In genomic region chr5:154112255-154112654, GRCh38 we compare ENCODE assay signal across 19 cellular contexts.
A peak's percentile ranks its signal among the peaks of the same experiment; 100 is the strongest.
DNase-seq lines count a peak whose midpoint lies in the region; ATAC-seq and TF ChIP-seq lines count a peak whose summit lies in the region.
"Had no signal": no experiment of that assay in that cellular context is flagged by ENCODE, and none has a peak within 500 bp of the region (broad histone marks: within the 10 kb centered on the region; RNA-seq: fewer than 3 reads in every experiment).

No MANE protein-coding gene starts in this region.

- H3K27ac ChIP-seq in CD8-positive, alpha-beta T cell (ENCODE audit: low read depth, low read length), result no peak overlapping the region
- H3K27ac ChIP-seq: pancreas, spleen had no signal

- no peak overlapping the region for H3K4me3 ChIP-seq in CD8-positive, alpha-beta T cell (ENCODE audit: low read depth, low read length)
- H3K4me3 ChIP-seq: pancreas, spleen had no signal

- no peak for DNase-seq in activated effector memory CD4-positive, alpha-beta T cell treated with Interleukin-2 at 50 U/mL for 16 hours
- no peak for DNase-seq in activated CD8-positive, alpha-beta memory T cell treated with anti-CD3 and anti-CD28 coated beads, Interleukin-2, amount 50 U/mL, for 4 hours
- DNase-seq in NCI-H774 (lab: John Stamatoyannopoulos, UW), result no peak
- DNase-seq in CD8-positive, alpha-beta T cell, result no peak
- DNase-seq: activated CD4-positive, alpha-beta T cell treated with anti-CD3 and anti-CD28 coated beads for 36 hours; activated T-cell treated with anti-CD3 and anti-CD28 coated beads, Interleukin-2, amount 50 U/mL, for 1 hour; Calu3; central memory CD4-positive, alpha-beta T cell; effector memory CD8-positive, alpha-beta T cell; hypothalamus; left colon; pancreas; Right ventricle myocardium superior; spleen; T-helper 17 cell had no signal

- intact Hi-C loops in CD8-positive, alpha-beta T cell (cut with DNase I, micrococcal nuclease), result no loop called here

- H3K36me3 Mint-ChIP-seq in CD8-positive, alpha-beta T cell, result no peaks in the 10 kb centered on the region

- peaks cover 2% of the 10 kb centered on the region for H3K27me3 Mint-ChIP-seq in CD8-positive, alpha-beta T cell (ENCODE audit: low read depth)
- H3K27me3 Mint-ChIP-seq: activated CD4-positive, alpha-beta T cell treated with anti-CD3 and anti-CD28 coated beads for 36 hours had no signal

- H3K36me3 ChIP-seq in CD8-positive, alpha-beta T cell (ENCODE audit: insufficient read depth, low read length), result no peaks in the 10 kb centered on the region
- H3K36me3 ChIP-seq: pancreas, spleen had no signal

- no peaks in the 10 kb centered on the region for H3K4me1 ChIP-seq in CD8-positive, alpha-beta T cell (ENCODE audit: insufficient read depth, low read length)
- H3K4me1 ChIP-seq: pancreas, spleen had no signal

- H3K4me1 Mint-ChIP-seq in CD8-positive, alpha-beta T cell (ENCODE audit: low read depth), result no peaks in the 10 kb centered on the region
- H3K4me1 Mint-ChIP-seq: T-helper 17 cell had no signal

- no peak for TF ChIP-seq POLR2A in GM18505 (IDR thresholded peaks at IDR 0.05; ENCODE audit: borderline replicate concordance, extremely low read depth, insufficient read depth, insufficient read length)

- H3K27ac Mint-ChIP-seq in CD8-positive, alpha-beta T cell, result no peak overlapping the region
- H3K27ac Mint-ChIP-seq: activated CD4-positive, alpha-beta T cell treated with anti-CD3 and anti-CD28 coated beads for 36 hours; effector memory CD8-positive, alpha-beta T cell; T-helper 17 cell had no signal

- POLR2A ChIA-PET in CD8-positive, alpha-beta T cell (lab: Charles Lee), result no interaction called here

- ATAC-seq in GM18505 (IDR thresholded peaks at IDR 0.05; ENCODE audit: unreplicated experiment) (peak; percentile 80), GM19452 (IDR thresholded peaks at IDR 0.05; ENCODE audit: unreplicated experiment) (peak; percentile 71), HG02623 (IDR thresholded peaks at IDR 0.05; ENCODE audit: unreplicated experiment) (peak; percentile 83), HG03442 (IDR thresholded peaks at IDR 0.05; ENCODE audit: unreplicated experiment) (peak; percentile 73)
- no peak for ATAC-seq in CD8-positive, alpha-beta T cell
- ATAC-seq: activated CD4-positive, alpha-beta T cell treated with anti-CD3 and anti-CD28 coated beads for 36 hours; effector memory CD8-positive, alpha-beta T cell; left colon; pancreas; T-helper 17 cell had no signal

- H3K9me3 Mint-ChIP-seq in CD8-positive, alpha-beta T cell, result no peaks in the 10 kb centered on the region
- H3K9me3 Mint-ChIP-seq: effector memory CD8-positive, alpha-beta T cell had no signal

- H3K4me3 Mint-ChIP-seq in CD8-positive, alpha-beta T cell, result no peak overlapping the region
- H3K4me3 Mint-ChIP-seq: activated CD4-positive, alpha-beta T cell treated with anti-CD3 and anti-CD28 coated beads for 36 hours; effector memory CD8-positive, alpha-beta T cell; T-helper 17 cell had no signal

- CTCF ChIA-PET in CD8-positive, alpha-beta T cell (lab: Charles Lee), result interaction anchor here (1.4 kb wide), 1 partner anchor 40 kb away, joined by 5 read pairs; no protein-coding TSS in a partner anchor

- no peaks in the 10 kb centered on the region for H3K9me3 ChIP-seq in CD8-positive, alpha-beta T cell (ENCODE audit: low read length)
- H3K9me3 ChIP-seq: pancreas, spleen had no signal

- H3K27me3 ChIP-seq in CD8-positive, alpha-beta T cell (ENCODE audit: insufficient read depth, low read length), result no peaks in the 10 kb centered on the region
- H3K27me3 ChIP-seq: pancreas, spleen had no signal

- no peak for TF ChIP-seq CTCF in CD8-positive, alpha-beta T cell (IDR thresholded peaks at IDR 0.05)
